10 cellular contexts compared by ENCODE assay signal in genomic region chr1:18953656-18954259, GRCh38. TPM values are rescaled to one million over a fixed set of nuclear protein-coding genes. Genes with fewer than 3 reads are reported as not detected.
DNase-seq lines count a peak whose midpoint lies in the region; ATAC-seq, FAIRE-seq and TF ChIP-seq lines count a peak whose summit lies in the region.
"Had no signal": no experiment of that assay in that cellular context is flagged by ENCODE, and none has a peak within 500 bp of the region (broad histone marks: within the 10 kb centered on the region; RNA-seq: fewer than 3 reads in every experiment).

No MANE protein-coding gene starts in this region.

- H3K4me1 ChIP-seq in ascending aorta (peaks cover 22 to 44% of the 10 kb centered on the region in 2 donors), HepG2 (ENCODE audit: insufficient read depth, low read length) (peaks cover 82% of the 10 kb centered on the region), stomach (peaks cover 49 to 81% (median 64%) of the 10 kb centered on the region in 4 donors), mesendoderm (ENCODE audit: control insufficient read depth, low read depth, low read length) (peaks cover 14% of the 10 kb centered on the region)

- H3K56ac ChIP-seq in mesendoderm (ENCODE audit: low read length), result no peak overlapping the region

- peaks cover 8% of the 10 kb centered on the region for H3K79me1 ChIP-seq in mesendoderm (ENCODE audit: low read length)

- H3K27me3 Mint-ChIP-seq in activated CD4-positive, alpha-beta T cell treated with anti-CD3 and anti-CD28 coated beads, Interleukin-2, amount 10 ng/mL, durations not matched to agents 24 days and 14 days, result peaks cover 2% of the 10 kb centered on the region

- H2BK15ac ChIP-seq in mesendoderm (replicated peaks; ENCODE audit: low read depth), result no peak overlapping the region

- no peak for TF ChIP-seq RAD21 in HepG2 (CRISPR knock-in tag; IDR thresholded peaks at IDR 0.05)

- H3K4me3 Mint-ChIP-seq in activated CD4-positive, alpha-beta T cell treated with anti-CD3 and anti-CD28 coated beads, Interleukin-2, amount 10 ng/mL, durations not matched to agents 24 days and 14 days, result peak overlapping the region; percentile 88

- peak overlapping the region; percentile 87 for H3K4me2 ChIP-seq in HepG2 (ENCODE audit: low read depth, low read length)
- H3K4me2 ChIP-seq in mesendoderm (ENCODE audit: low read length), result no peak overlapping the region

- H3K27ac ChIP-seq in ascending aorta, result peak overlapping the region; percentile 94 to 97
- no peak overlapping the region for H3K27ac ChIP-seq in HepG2 (ENCODE audit: extremely low read length, insufficient read depth, low read length)
- H3K27ac ChIP-seq in stomach, result peak overlapping the region in 3 of 5 donors; percentile 58 to 89 (median 68)
- no peak overlapping the region for H3K27ac ChIP-seq in mesendoderm (ENCODE audit: low read depth, low read length)

- H3K79me2 ChIP-seq in HepG2 (ENCODE audit: insufficient read depth, low read length), result peaks cover 61% of the 10 kb centered on the region
- peaks cover 18% of the 10 kb centered on the region for H3K79me2 ChIP-seq in mesendoderm (ENCODE audit: control insufficient read depth, insufficient read depth, low read length)

- H3K23ac ChIP-seq in mesendoderm (ENCODE audit: low read length), result no peak overlapping the region

- no peak overlapping the region for H2BK120ac ChIP-seq in mesendoderm (ENCODE audit: low read depth, low read length)

- peaks cover 19% of the 10 kb centered on the region for H4K20me1 ChIP-seq in HepG2 (ENCODE audit: insufficient read depth, low read length)

- H3K4me3 ChIP-seq in ascending aorta (peak overlapping the region; percentile 94 to 98), HepG2 (replicated peaks in 1 of 3; ENCODE audit: insufficient read depth in 1 of 3, low read depth in 2 of 3, low read length in 3 of 3) (peak overlapping the region; percentile 82 to 89 (median 82); a peak in 5 of 6 replicates), stomach (peak overlapping the region in 3 of 4 donors; percentile 72 to 95 (median 82)), mesendoderm (ENCODE audit: low read length) (no peak overlapping the region)

- TF ChIP-seq EP300 in HepG2 (IDR thresholded peaks at IDR 0.05; ENCODE audit: low read depth in 2 of 2, low read length in 2 of 2), result no peak
- no peak for TF ChIP-seq EP300 in HepG2 (CRISPR knock-in tag; IDR thresholded peaks at IDR 0.05; ENCODE audit: borderline replicate concordance)
- TF ChIP-seq EP300 in stomach (IDR thresholded peaks at IDR 0.05), result no peak

- peak overlapping the region; percentile 72; the same call in 1 of the 2 replicates for H3K9ac ChIP-seq in HepG2 (ENCODE audit: insufficient read depth, low read depth, low read length)
- no peak overlapping the region for H3K9ac ChIP-seq in mesendoderm (ENCODE audit: low read length)

- no peaks in the 10 kb centered on the region for H3K27me3 ChIP-seq in ascending aorta
- 0 out of 5 replicates have a peak, but pooled peaks cover 0 to 3% of the 10 kb centered on the region in 2 experiments for H3K27me3 ChIP-seq in HepG2 (ENCODE audit: control insufficient read depth in 1 of 2, insufficient read depth in 2 of 2, low read length in 2 of 2)
- no peaks in the 10 kb centered on the region for H3K27me3 ChIP-seq in stomach
- no peaks in the 10 kb centered on the region for H3K27me3 ChIP-seq in mesendoderm (ENCODE audit: insufficient read depth, low read length, poor library complexity)

- H2AFZ ChIP-seq in HepG2 (ENCODE audit: low read length), result no peak overlapping the region

- no peaks in the 10 kb centered on the region for H3K9me3 Mint-ChIP-seq in activated CD4-positive, alpha-beta T cell treated with anti-CD3 and anti-CD28 coated beads, Interleukin-2, amount 10 ng/mL, durations not matched to agents 24 days and 14 days

- H3K18ac ChIP-seq in mesendoderm (ENCODE audit: low read length), result no peak overlapping the region

- CTCF ChIA-PET in HepG2 (lab: Yijun Ruan, JAX; ENCODE audit: low intra/inter-chr PET ratio, low total read pairs), result no interaction called here

- H3K27ac Mint-ChIP-seq in activated CD4-positive, alpha-beta T cell treated with anti-CD3 and anti-CD28 coated beads, Interleukin-2, amount 10 ng/mL, durations not matched to agents 24 days and 14 days, result peak overlapping the region; percentile 69

- TF ChIP-seq POLR2A in HepG2 (IDR thresholded peaks at IDR 0.05; ENCODE audit: insufficient read depth in 1 of 2, low read depth in 2 of 2, low read length in 2 of 2) (no peak), stomach (IDR thresholded peaks at IDR 0.05) (no peak)

- H3K4ac ChIP-seq in mesendoderm (ENCODE audit: low read depth, low read length), result no peak overlapping the region

- H3K9me3 ChIP-seq in ascending aorta, result no peaks in the 10 kb centered on the region
- no peaks in the 10 kb centered on the region for H3K9me3 ChIP-seq in HepG2 (ENCODE audit: low read length)
- H3K9me3 ChIP-seq in stomach, result no peaks in the 10 kb centered on the region

- BruUV-seq in HepG2 (replicated peaks; lab: Mats Ljungman, UMichigan), result no TSS peak

- peaks cover 26% of the 10 kb centered on the region for H3K36me3 Mint-ChIP-seq in activated CD4-positive, alpha-beta T cell treated with anti-CD3 and anti-CD28 coated beads, Interleukin-2, amount 10 ng/mL, durations not matched to agents 24 days and 14 days (ENCODE audit: low read depth)

- 93% methylated on average over 11 of the region's 15 CpGs for WGBS in HepG2 (ENCODE audit: low lambda C conversion rate)
- WGBS in stomach, 5 donors, result 86 to 91% (median 88%) methylated on average over 12 to 15 of the region's 15 CpGs
- no CpG with 5 or more reads among the region's 15 CpGs for WGBS in mesendoderm (ENCODE audit: extremely low coverage, insufficient coverage, low lambda C conversion rate)

- no peak overlapping the region for H2BK5ac ChIP-seq in mesendoderm (ENCODE audit: low read length)

- peak; percentile 71 for DNase-seq in activated CD4-positive, alpha-beta T cell treated with anti-CD3 and anti-CD28 coated beads, Interleukin-2, amount 10 ng/mL, durations not matched to agents 24 days and 14 days
- DNase-seq in activated CD4-positive, alpha-beta T cell treated with anti-CD3 and anti-CD28 coated beads, Interleukin-2, amount 50 U/mL, for 1 hour, result no peak
- DNase-seq in ascending aorta (ENCODE audit: low spot score in 2 of 2) (no peak), HepG2 (ENCODE audit: low spot score) (no peak), stomach (no peak), D341Med (ENCODE audit: low spot score) (no peak), mesendoderm (no peak), GM13977 (ENCODE audit: low spot score) (no peak)
- DNase-seq: NCI-H187 had no signal

- no peak overlapping the region for H2AK5ac ChIP-seq in mesendoderm (ENCODE audit: low read length)

- FAIRE-seq in HepG2 (lab: Jason Lieb, UNC), result no peak
- FAIRE-seq: TTC549 had no signal

- no peaks in the 10 kb centered on the region for H3K36me3 ChIP-seq in ascending aorta
- H3K36me3 ChIP-seq in HepG2 (replicated peaks in 1 of 2; ENCODE audit: control insufficient read depth in 1 of 2, insufficient read depth in 2 of 2, low read length in 2 of 2), result no peaks in the 10 kb centered on the region
- no peaks in the 10 kb centered on the region for H3K36me3 ChIP-seq in stomach
- no peaks in the 10 kb centered on the region for H3K36me3 ChIP-seq in mesendoderm (ENCODE audit: control insufficient read depth, insufficient read depth, low read length)

- POLR2A ChIA-PET in HepG2 (lab: Yijun Ruan, JAX), result interaction anchor here (6.1 kb wide), 1 partner anchor 57 kb away, joined by 37 read pairs; no protein-coding TSS in a partner anchor

- peaks cover 77% of the 10 kb centered on the region for H3K4me1 Mint-ChIP-seq in activated CD4-positive, alpha-beta T cell treated with anti-CD3 and anti-CD28 coated beads, Interleukin-2, amount 10 ng/mL, durations not matched to agents 24 days and 14 days

- no peak for ATAC-seq in HepG2

- no peak for TF ChIP-seq CTCF in ascending aorta (IDR thresholded peaks at IDR 0.05)
- no peak for TF ChIP-seq CTCF in HepG2 (CRISPR knock-in tag; IDR thresholded peaks at IDR 0.05)
- no peak for TF ChIP-seq CTCF in stomach (IDR thresholded peaks at IDR 0.05)
- TF ChIP-seq CTCF in GM13977 (IDR thresholded peaks at IDR 0.05; ENCODE audit: extremely low read depth, insufficient read depth, missing control alignments), result no peak

- intact Hi-C loops in activated CD4-positive, alpha-beta T cell treated with anti-CD3 and anti-CD28 coated beads, Interleukin-2, amount 10 ng/mL, durations not matched to agents 24 days and 14 days (cut with micrococcal nuclease), result loop anchor here (2.0 to 5.0 kb wide), 2 partner anchors 121 to 254 kb away; no protein-coding TSS in a partner anchor
- intact Hi-C loops in ascending aorta (cut with DNase I) (no loop called here), HepG2 (cut with micrococcal nuclease; ENCODE audit: unreplicated experiment) (loop anchor here (1.0 kb wide), 1 partner anchor 58 kb away; no protein-coding TSS in a partner anchor), stomach (cut with DNase I; ENCODE audit: low total_unique reads) (loop anchor here (10.0 kb wide), 1 partner anchor 49 kb away; the partner anchor contains the start of gene ALDH4A1)

- in situ Hi-C loops in HepG2 (cut with HindIII; ENCODE audit: extremely low pct_ligation_motif_present, low pct_unique_long_range_greater_than_20kb) (no loop called here), GM13977 (cut with MboI; ENCODE audit: low pct_unique_long_range_greater_than_20kb, low sequenced_read_pairs, unreplicated experiment) (no loop called here)

- H4K8ac ChIP-seq in mesendoderm (ENCODE audit: low read depth, low read length), result no peak overlapping the region

- H4K5ac ChIP-seq in mesendoderm (ENCODE audit: low read length), result no peak overlapping the region

RNA-seq across cellular contexts. Expression of gene IFFO2, which starts 2.7 kb away (rescaled TPM):
- total RNA-seq in activated CD4-positive, alpha-beta T cell treated with anti-CD3 and anti-CD28 coated beads, Interleukin-2, amount 10 ng/mL, durations not matched to agents 24 days and 14 days, result 32.3 and 36.8 TPM in 2 replicates
- total RNA-seq in ascending aorta (131 TPM), HepG2 (2016; rRNA removed; fragmentation: Illumina TruSeq; extraction: Trizol) (16.3 and 16.7 TPM in 2 replicates), stomach (10 to 100 TPM in 2 of 5 donors, 1 to 10 TPM in 2, under 1 TPM in 1; 0.58 to 47.8 (median 7.7) TPM)
- total RNA-seq in HepG2 (2016; cell fraction: cytosol; rRNA removed; fragmentation: Illumina TruSeq; extraction: Trizol; ENCODE audit: low read depth), result 1.4 and 1.9 TPM in 2 replicates
- 12.2 and 17.7 TPM in 2 replicates for total RNA-seq in HepG2 (2016; cell fraction: insoluble cytoplasmic fraction; rRNA removed; fragmentation: Illumina TruSeq; extraction: Trizol)
- total RNA-seq in HepG2 (2016; cell fraction: membrane; rRNA removed; fragmentation: Illumina TruSeq; extraction: Trizol), result 3.8 and 4.9 TPM in 2 replicates
- total RNA-seq in HepG2 (2016; cell fraction: nucleus; rRNA removed; fragmentation: Illumina TruSeq; extraction: Trizol), result 10.0 and 11.1 TPM in 2 replicates
- polyA plus RNA-seq in HepG2 (2011; rRNA removed) (6.9 and 7.3 TPM in 2 replicates), stomach (1 to 10 TPM in 2 of 3 donors, under 1 TPM in 1; 0.92 to 5.1 (median 3.4) TPM)
- polyA plus RNA-seq in HepG2 (2011; cell fraction: cytosol; rRNA removed), result 8.4 and 12.3 TPM in 2 replicates
- 21.1 and 21.8 TPM in 2 replicates for polyA plus RNA-seq in HepG2 (2011; cell fraction: nucleus; rRNA removed)
- 5.7 and 8.6 TPM in 2 replicates for polyA plus RNA-seq in HepG2 (2012)
- polyA plus RNA-seq in HepG2 (2016; cell fraction: cytosol; fragmentation: Illumina TruSeq; extraction: Trizol; ENCODE audit: low read depth), result 0.47 and 1.00 TPM in 2 replicates
- polyA plus RNA-seq in HepG2 (2016; cell fraction: insoluble cytoplasmic fraction; fragmentation: Illumina TruSeq; extraction: Trizol; ENCODE audit: low read depth), result 9.4 and 11.8 TPM in 2 replicates
- polyA plus RNA-seq in HepG2 (2016; cell fraction: membrane; fragmentation: Illumina TruSeq; extraction: Trizol; ENCODE audit: low read depth), result 1.5 and 1.6 TPM in 2 replicates
- polyA plus RNA-seq in HepG2 (2016; cell fraction: nucleus; fragmentation: Illumina TruSeq; extraction: Trizol; ENCODE audit: insufficient read depth, low read depth), result 13.9 and 14.1 TPM in 2 replicates
- 2.4 and 21.3 TPM in 2 replicates for polyA minus RNA-seq in HepG2 (2011; rRNA and poly(A)+ RNA removed; ENCODE audit: low replicate concordance)
- 10.2 and 10.5 TPM in 2 replicates for polyA minus RNA-seq in HepG2 (2011; cell fraction: cytosol; rRNA and poly(A)+ RNA removed)
- polyA minus RNA-seq in HepG2 (2011; cell fraction: nucleus; rRNA and poly(A)+ RNA removed), result 4.0 and 6.3 TPM in 2 replicates
- polyA plus RNA-seq in mesendoderm (2013, experiment 1 of 2), result 10.7 TPM
- polyA plus RNA-seq in mesendoderm (2013, experiment 2 of 2), result 11.3 TPM

RNA-seq across cellular contexts. Expression of gene ALDH4A1, which starts 51.4 kb away (rescaled TPM):
- 2.8 and 5.2 TPM in 2 replicates for total RNA-seq in activated CD4-positive, alpha-beta T cell treated with anti-CD3 and anti-CD28 coated beads, Interleukin-2, amount 10 ng/mL, durations not matched to agents 24 days and 14 days
- 16.6 TPM for total RNA-seq in ascending aorta
- 58.5 and 76.4 TPM in 2 replicates for total RNA-seq in HepG2 (2016; rRNA removed; fragmentation: Illumina TruSeq; extraction: Trizol)
- total RNA-seq in HepG2 (2016; cell fraction: cytosol; rRNA removed; fragmentation: Illumina TruSeq; extraction: Trizol; ENCODE audit: low read depth), result 7.2 and 7.7 TPM in 2 replicates
- 53.0 and 79.3 TPM in 2 replicates for total RNA-seq in HepG2 (2016; cell fraction: insoluble cytoplasmic fraction; rRNA removed; fragmentation: Illumina TruSeq; extraction: Trizol)
- 22.0 and 22.8 TPM in 2 replicates for total RNA-seq in HepG2 (2016; cell fraction: membrane; rRNA removed; fragmentation: Illumina TruSeq; extraction: Trizol)
- total RNA-seq in HepG2 (2016; cell fraction: nucleus; rRNA removed; fragmentation: Illumina TruSeq; extraction: Trizol), result 52.1 and 60.8 TPM in 2 replicates
- 229 and 240 TPM in 2 replicates for polyA plus RNA-seq in HepG2 (2011; rRNA removed)
- polyA plus RNA-seq in HepG2 (2011; cell fraction: cytosol; rRNA removed), result 210 and 362 TPM in 2 replicates
- 328 and 432 TPM in 2 replicates for polyA plus RNA-seq in HepG2 (2011; cell fraction: nucleus; rRNA removed)
- polyA plus RNA-seq in HepG2 (2012), result 87.2 and 88.3 TPM in 2 replicates
- 7.1 and 8.1 TPM in 2 replicates for polyA plus RNA-seq in HepG2 (2016; cell fraction: cytosol; fragmentation: Illumina TruSeq; extraction: Trizol; ENCODE audit: low read depth)
- 53.0 and 59.0 TPM in 2 replicates for polyA plus RNA-seq in HepG2 (2016; cell fraction: insoluble cytoplasmic fraction; fragmentation: Illumina TruSeq; extraction: Trizol; ENCODE audit: low read depth)
- 16.0 and 17.1 TPM in 2 replicates for polyA plus RNA-seq in HepG2 (2016; cell fraction: membrane; fragmentation: Illumina TruSeq; extraction: Trizol; ENCODE audit: low read depth)
- 91.4 and 94.6 TPM in 2 replicates for polyA plus RNA-seq in HepG2 (2016; cell fraction: nucleus; fragmentation: Illumina TruSeq; extraction: Trizol; ENCODE audit: insufficient read depth, low read depth)
- polyA minus RNA-seq in HepG2 (2011; rRNA and poly(A)+ RNA removed; ENCODE audit: low replicate concordance), result 12.3 and 373 TPM in 2 replicates
- 140 and 148 TPM in 2 replicates for polyA minus RNA-seq in HepG2 (2011; cell fraction: cytosol; rRNA and poly(A)+ RNA removed)
- 129 and 138 TPM in 2 replicates for polyA minus RNA-seq in HepG2 (2011; cell fraction: nucleus; rRNA and poly(A)+ RNA removed)
- 10 to 100 TPM in 1 of 5 donors, 1 to 10 TPM in 4; 3.5 to 11.0 (median 7.6) TPM for total RNA-seq in stomach
- 10 to 100 TPM in 2 of 3 donors, 1 to 10 TPM in 1; 6.7 to 16.0 (median 11.1) TPM for polyA plus RNA-seq in stomach
- polyA plus RNA-seq in mesendoderm (2013, experiment 1 of 2), result 12.5 TPM
- 11.6 TPM for polyA plus RNA-seq in mesendoderm (2013, experiment 2 of 2)

Comparison
In these comparisons a context has a peak if more than half of its experiments do, and no peak if none do; other contexts are left out.
1. H3K27ac ChIP-seq: peak in ascending aorta (2 of 2) and stomach (3 of 5); none in HepG2 (single experiment) and mesendoderm (single experiment).